9 cellular contexts compared by ENCODE assay signal in the genomic region with DNA sequence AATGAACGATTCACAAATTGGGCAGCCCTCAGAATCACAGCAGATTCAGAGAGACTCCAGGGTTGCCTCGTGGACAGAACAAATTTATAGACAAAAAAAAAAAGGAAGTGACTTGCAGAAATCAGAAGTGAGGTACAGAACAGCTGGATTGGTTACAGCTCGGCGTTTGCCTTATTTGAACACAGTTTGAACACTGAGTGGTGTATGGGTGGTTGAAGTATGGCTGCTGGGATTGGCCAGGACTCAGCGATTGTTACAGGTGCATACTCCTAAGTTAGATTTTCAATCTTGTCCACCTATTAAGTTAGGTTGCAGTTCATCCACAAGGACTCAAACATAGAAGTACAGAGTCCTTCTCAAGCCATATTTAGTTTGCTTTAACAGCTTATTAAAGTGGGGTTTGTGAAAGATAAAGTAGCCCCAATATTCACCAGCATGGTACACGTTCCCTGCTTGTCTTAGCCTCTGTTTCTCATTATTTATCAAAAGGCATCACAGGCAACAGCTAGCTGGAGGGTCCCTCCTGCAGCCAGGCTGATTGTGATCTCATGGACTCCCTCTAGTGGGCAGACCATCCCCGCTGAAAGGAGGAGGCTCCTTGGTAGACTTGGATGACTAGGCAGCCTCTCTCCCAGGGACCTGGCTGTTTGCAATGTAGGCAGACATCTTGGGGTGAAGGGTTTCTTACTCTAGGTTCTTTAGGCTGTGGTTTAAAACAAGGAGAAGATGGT. TPM values are rescaled to one million over a fixed set of nuclear protein-coding genes. Genes with fewer than 3 reads are reported as not detected.
A peak's percentile ranks its signal among the peaks of the same experiment; 100 is the strongest.
DNase-seq lines count a peak whose midpoint lies in the region; ATAC-seq and TF ChIP-seq lines count a peak whose summit lies in the region.
"Had no signal": no experiment of that assay in that cellular context is flagged by ENCODE, and none has a peak within 500 bp of the region (broad histone marks: within the 10 kb centered on the region; RNA-seq: fewer than 3 reads in every experiment).

No MANE protein-coding gene starts in this region.

- no peaks in the 10 kb centered on the region for H3K4me1 Mint-ChIP-seq in activated CD8-positive, alpha-beta T cell treated with anti-CD3 and anti-CD28 coated beads for 36 hours (ENCODE audit: low read depth)

- no peak overlapping the region for H3K27ac Mint-ChIP-seq in activated CD8-positive, alpha-beta T cell treated with anti-CD3 and anti-CD28 coated beads for 36 hours

- no peak overlapping the region for H3K4me3 ChIP-seq in BJ (ENCODE audit: low read depth, low read length)
- H3K4me3 ChIP-seq in fibroblast of the aortic adventitia (ENCODE audit: low read depth, low read length), result no peak overlapping the region
- no peak overlapping the region for H3K4me3 ChIP-seq in aorta (ENCODE audit: low read length in 2 of 2)

- H3K36me3 Mint-ChIP-seq in activated CD8-positive, alpha-beta T cell treated with anti-CD3 and anti-CD28 coated beads for 36 hours (ENCODE audit: low read depth), result no peaks in the 10 kb centered on the region

- 33 to 47% methylated on average over 7 of the region's 7 CpGs for WGBS in aorta, 2 donors

- peak; percentile 63 for ATAC-seq in GM19395 (IDR thresholded peaks at IDR 0.05; ENCODE audit: unreplicated experiment)
- ATAC-seq in activated CD8-positive, alpha-beta T cell treated with anti-CD3 and anti-CD28 coated beads for 36 hours, result peak; percentile 88
- ATAC-seq in omental fat pad (ENCODE audit: low FRiP score), result peak; percentile 98
- ATAC-seq in aorta (ENCODE audit: low FRiP score), result peak; percentile 89
- ATAC-seq in GM19328 (IDR thresholded peaks at IDR 0.05; ENCODE audit: unreplicated experiment), result no peak

- H3K4me1 ChIP-seq in aorta (ENCODE audit: control insufficient read depth in 1 of 2, insufficient read depth in 2 of 2, low read length in 2 of 2), result no peaks in the 10 kb centered on the region

- peaks cover 5% of the 10 kb centered on the region for H3K27me3 Mint-ChIP-seq in activated CD8-positive, alpha-beta T cell treated with anti-CD3 and anti-CD28 coated beads for 36 hours

- intact Hi-C loops in activated CD8-positive, alpha-beta T cell treated with anti-CD3 and anti-CD28 coated beads for 36 hours (cut with micrococcal nuclease), result no loop called here
- intact Hi-C loops in aorta (cut with DNase I), result loop anchor here (5.0 kb wide), 2 partner anchors 61 to 189 kb away; no protein-coding TSS in a partner anchor

- no peak overlapping the region for H3K27ac ChIP-seq in aorta (ENCODE audit: low read depth in 1 of 2, low read length in 2 of 2)
- H3K27ac ChIP-seq: neutrophil had no signal

- POLR2A ChIA-PET in BJ (lab: Charles Lee), result no interaction called here
- POLR2A ChIA-PET in activated CD8-positive, alpha-beta T cell treated with anti-CD3 and anti-CD28 coated beads for 36 hours (lab: Charles Lee), result no interaction called here

- H3K4me3 Mint-ChIP-seq in activated CD8-positive, alpha-beta T cell treated with anti-CD3 and anti-CD28 coated beads for 36 hours, result no peak overlapping the region

- DNase-seq in BJ (ENCODE audit: low read depth) (no peak), NCI-H2171 (lab: John Stamatoyannopoulos, UW) (peak; percentile 36), fibroblast of the aortic adventitia (ENCODE audit: low read depth) (peak; percentile 72), omental fat pad (ENCODE audit: low spot score) (peak; percentile 61), aorta (peak; percentile 79 to 88)
- peak; percentile 77 for DNase-seq in activated CD8-positive, alpha-beta T cell treated with anti-CD3 and anti-CD28 coated beads for 36 hours

- H3K9me3 Mint-ChIP-seq in activated CD8-positive, alpha-beta T cell treated with anti-CD3 and anti-CD28 coated beads for 36 hours, result peaks cover 5% of the 10 kb centered on the region

- H3K9me3 ChIP-seq in aorta (ENCODE audit: control insufficient read depth, low read length), result no peaks in the 10 kb centered on the region
- H3K9me3 ChIP-seq: neutrophil had no signal

- H3K36me3 ChIP-seq in BJ (ENCODE audit: control insufficient read depth, insufficient read depth, low read length), result no peaks in the 10 kb centered on the region
- H3K36me3 ChIP-seq in aorta (ENCODE audit: control insufficient read depth in 1 of 2, insufficient read depth in 2 of 2, low read length in 1 of 2), result no peaks in the 10 kb centered on the region
- H3K36me3 ChIP-seq: neutrophil had no signal

- CTCF ChIA-PET in BJ (lab: Yijun Ruan, JAX), result interaction anchor here (0.6 to 6.0 kb wide), 18 partner anchors 10 to 199 kb away, joined by 3 to 48 read pairs (median 5); no protein-coding TSS in a partner anchor
- CTCF ChIA-PET in activated CD8-positive, alpha-beta T cell treated with anti-CD3 and anti-CD28 coated beads for 36 hours (lab: Charles Lee), result interaction anchor here (0.6 to 4.6 kb wide), 18 partner anchors 8 to 269 kb away, joined by 3 to 28 read pairs (median 4); no protein-coding TSS in a partner anchor

- TF ChIP-seq CTCF in BJ (IDR thresholded peaks at IDR 0.05; ENCODE audit: insufficient read depth, low read depth, low read length) (peak; percentile 91), fibroblast of the aortic adventitia (IDR thresholded peaks at IDR 0.05; ENCODE audit: insufficient read depth, low read length) (peak; percentile 86), omental fat pad (IDR thresholded peaks at IDR 0.05) (peak in 1 of 3 donors; percentile 51)
- TF ChIP-seq CTCF in activated CD8-positive, alpha-beta T cell treated with anti-CD3 and anti-CD28 coated beads for 36 hours (IDR thresholded peaks at IDR 0.05), result peak; percentile 35

- H3K27me3 ChIP-seq in BJ (ENCODE audit: control insufficient read depth, insufficient read depth, low read length) (no peaks in the 10 kb centered on the region), aorta (ENCODE audit: control insufficient read depth in 1 of 2, insufficient read depth in 2 of 2, low read length in 1 of 2) (no peaks in the 10 kb centered on the region)

RNA-seq across cellular contexts. Expression of a gene that starts 17.6 kb away (rescaled TPM):
- polyA plus RNA-seq in BJ (2011; rRNA removed), result 0.16 and 0.37 TPM in 2 replicates
- polyA minus RNA-seq in BJ (2011; rRNA and poly(A)+ RNA removed), result 1.0 TPM in 1 of 2 replicates, not detected in the other
- total RNA-seq in activated CD8-positive, alpha-beta T cell treated with anti-CD3 and anti-CD28 coated beads for 36 hours, result not detected
- 0.18 and 0.25 TPM in 2 replicates for total RNA-seq in fibroblast of the aortic adventitia (ENCODE audit: low replicate concordance)
- 100 to 1,000 TPM; 125 to 176 (median 150) TPM for total RNA-seq in omental fat pad
- 10 to 100 TPM; 10.9 to 31.2 TPM for total RNA-seq in aorta
- 10 to 100 TPM; 14.4 to 91.2 TPM for polyA plus RNA-seq in aorta
